In genomic region chr3:161366067-161366466, GRCh38 we compare ENCODE assay signal across 29 cellular contexts. TPM values are rescaled to one million over a fixed set of nuclear protein-coding genes. Genes with fewer than 3 reads are reported as not detected.
"Had no signal": no experiment of that assay in that cellular context is flagged by ENCODE, and none has a peak within 500 bp of the region (broad histone marks: within the 10 kb centered on the region; RNA-seq: fewer than 3 reads in every experiment).

No MANE protein-coding gene starts in this region.

- H3K9me3 ChIP-seq: ascending aorta, SJCRH30 had no signal

- H3K4me1 ChIP-seq: ascending aorta had no signal

- H3K27me3 ChIP-seq: ascending aorta, SJCRH30 had no signal

- H3K4me3 ChIP-seq: ascending aorta, cardiac muscle cell, SJCRH30, SK-N-MC had no signal

- H3K36me3 ChIP-seq: ascending aorta, cardiac muscle cell, SJCRH30, WERI-Rb-1 had no signal

- H3K27ac ChIP-seq: ascending aorta, cardiac muscle cell, SK-N-MC, WERI-Rb-1 had no signal

- DNase-seq: activated CD4-positive, alpha-beta T cell treated with anti-CD3 and anti-CD28 coated beads, Interleukin-2, amount 10 ng/mL, durations not matched to agents 24 days and 14 days; activated CD4-positive, alpha-beta T cell treated with anti-CD3 and anti-CD28 coated beads, Interleukin-2, amount 50 U/mL, for 48 hours; activated CD8-positive, alpha-beta T cell treated with anti-CD3 and anti-CD28 coated beads, Interleukin-2, amount 10 ng/mL, durations not matched to agents 7 days and 5 days; activated gamma-delta T cell; activated naive CD4-positive, alpha-beta T cell treated with Interleukin-2 at 50 U/mL for 16 hours; activated naive CD8-positive, alpha-beta T cell treated with anti-CD3 and anti-CD28 coated beads, Interleukin-2, amount 10 ng/mL, durations not matched to agents 7 days and 5 days; activated T-cell treated with anti-CD3 and anti-CD28 coated beads, Interleukin-2, amount 50 U/mL, for 24 hours; amygdala; MM.1S; MV-4-11; NCI-H1092; NCI-H1436 treated with DMSO at 0.1 percent for 48 hours; NCI-H1694 treated with DMSO at 0.1 percent for 48 hours; NCI-H2029; NCI-H345; NCI-H524 treated with DMSO at 0.1 percent for 48 hours; SHP77; SJCRH30; T1000; WERI-Rb-1 had no signal

RNA-seq across cellular contexts. Expression of gene SPTSSB, which starts 5.2 kb away (rescaled TPM):
- total RNA-seq: activated CD4-positive, alpha-beta T cell treated with anti-CD3 and anti-CD28 coated beads, Interleukin-2, amount 10 ng/mL, durations not matched to agents 24 days and 14 days; activated CD8-positive, alpha-beta T cell treated with anti-CD3 and anti-CD28 coated beads, Interleukin-2, amount 10 ng/mL, durations not matched to agents 7 days and 5 days; activated T-helper 2 cell treated with anti-CD3 and anti-CD28 coated beads, Interferon-gamma antibody, Interleukin-2, Interleukin-4, amounts not matched to agents 10 μg/mL and 5 μg/mL and 100 μg/mL, durations not matched to agents 14 hours and 24 hours and 36 hours; ascending aorta; cardiac muscle cell; LHCN-M2; NCI-H460; RPMI7951; T-helper 1 cell treated with Interleukin-12 subunit alpha and Interleukin-12 subunit beta and Interleukin-4 antibody, amounts not matched to agents 30 ng/mL and 1 ng/mL, for 36 hours; T-helper 2 cell treated with Interferon-gamma antibody and Interleukin-4, amounts not matched to agents 100 ng/mL and 5 ng/mL, for 36 hours had no signal
- polyA plus RNA-seq: cardiac muscle cell had no signal
